Comparison of ENCODE assay signal across 8 cellular contexts in genomic region chr5:140239939-140240700, GRCh38.
A peak's percentile ranks its signal among the peaks of the same experiment; 100 is the strongest.
DNase-seq lines count a peak whose midpoint lies in the region; ATAC-seq and TF ChIP-seq lines count a peak whose summit lies in the region.

No MANE protein-coding gene starts in this region.

- ATAC-seq in Panc1 = peak; percentile 76
- ATAC-seq in HG03571 (IDR thresholded peaks at IDR 0.05; ENCODE audit: unreplicated experiment) = no peak

- H3K27ac ChIP-seq in Panc1 (ENCODE audit: low read length) = no peak overlapping the region
- H3K27ac ChIP-seq in thyroid gland = peak overlapping the region in 2 of 3 donors; percentile 84 to 87

- in situ Hi-C loops in Panc1 (cut with HindIII; ENCODE audit: low pct_unique_long_range_greater_than_20kb, low sequenced_read_pairs) = no loop called here

- peak; percentile 67 for DNase-seq in Daoy (ENCODE audit: low read depth)
- DNase-seq in HFF-Myc (ENCODE audit: extremely low read depth, low read depth) = no peak
- DNase-seq in Panc1 (ENCODE audit: low read depth, low spot score) = no peak
- peak; percentile 11 to 26 for DNase-seq in activated T-helper 1 cell treated with anti-CD3 and anti-CD28 coated beads, Interleukin-2, amount 50 U/mL, for 16 hours (ENCODE audit: low read depth in 1 of 2, low spot score in 1 of 2)
- peak; percentile 69 for DNase-seq in fibroblast of villous mesenchyme (ENCODE audit: low read depth)
- peak in 46 of 56 donors; percentile 13 to 80 (median 41) for DNase-seq in nucleus accumbens (lab: John Stamatoyannopoulos, UW)
- peak; percentile 65 to 68 for DNase-seq in thyroid gland

- intact Hi-C loops in Panc1 (cut with micrococcal nuclease; ENCODE audit: unreplicated experiment) (no loop called here), thyroid gland (cut with DNase I) (loop anchor here (5.0 to 10.0 kb wide), 3 partner anchors 75 to 455 kb away; partner anchors contain the start of genes HARS1, HARS2 and HBEGF)

- no peak overlapping the region for H3K4me3 ChIP-seq in HFF-Myc (replicated peaks; ENCODE audit: low read depth, low read length)
- no peak overlapping the region for H3K4me3 ChIP-seq in Panc1 (ENCODE audit: low read depth in 2 of 2, low read length in 2 of 2)
- no peak overlapping the region for H3K4me3 ChIP-seq in fibroblast of villous mesenchyme (ENCODE audit: low read depth, low read length)
- no peak overlapping the region for H3K4me3 ChIP-seq in thyroid gland (replicated peaks in 1 of 3)

- H3K4me1 ChIP-seq in Panc1 (ENCODE audit: control insufficient read depth, insufficient read depth, low read length) (peaks cover 23% of the 10 kb centered on the region), thyroid gland (peaks cover 47 to 55% of the 10 kb centered on the region in 2 donors)

- POLR2A ChIA-PET in Panc1 (lab: Charles Lee) = interaction anchor here (1.1 kb wide), 1 partner anchor 119 kb away, joined by 3 read pairs; no protein-coding TSS in a partner anchor

- H3K27me3 ChIP-seq in Panc1 (ENCODE audit: control insufficient read depth, insufficient read depth, low read length) = no peaks in the 10 kb centered on the region
- H3K27me3 ChIP-seq in thyroid gland = no peaks in the 10 kb centered on the region

- TF ChIP-seq CTCF in HFF-Myc (IDR thresholded peaks at IDR 0.05; ENCODE audit: low read depth, low read length, missing control alignments) = peak; percentile 76
- TF ChIP-seq CTCF in Panc1 (IDR thresholded peaks at IDR 0.05) = peak; percentile 88
- TF ChIP-seq CTCF in fibroblast of villous mesenchyme (IDR thresholded peaks at IDR 0.05; ENCODE audit: insufficient read depth, low read depth, low read length) = peak; percentile 80
- peak; percentile 16 to 76 (median 54) for TF ChIP-seq CTCF in thyroid gland (IDR thresholded peaks at IDR 0.05)

- no TSS peak for BruUV-seq in Panc1 (replicated peaks; lab: Mats Ljungman, UMichigan)

- H3K36me3 ChIP-seq in Panc1 (ENCODE audit: control insufficient read depth, insufficient read depth, low read length) = no peaks in the 10 kb centered on the region
- H3K36me3 ChIP-seq in thyroid gland = no peaks in the 10 kb centered on the region

- CTCF ChIA-PET in Panc1 (lab: Charles Lee) = interaction anchor here (0.5 to 2.3 kb wide), 13 partner anchors 9 to 642 kb away, joined by 3 to 20 read pairs (median 3); partner anchors contain the start of gene HBEGF

- H3K9me3 ChIP-seq in Panc1 (ENCODE audit: control insufficient read depth, insufficient read depth, low read depth, low read length) (no peaks in the 10 kb centered on the region), thyroid gland (no peaks in the 10 kb centered on the region)

- 30 to 43% methylated on average over 9 to 11 of the region's 11 CpGs for WGBS in thyroid gland, 2 donors

- no peak for TF ChIP-seq POLR2A in thyroid gland (IDR thresholded peaks at IDR 0.05)

Comparison
In these comparisons a context has a peak if more than half of its experiments do, and no peak if none do; other contexts are left out.
1. DNase-seq: peak in Daoy (single experiment), activated T-helper 1 cell treated with anti-CD3 and anti-CD28 coated beads, Interleukin-2, amount 50 U/mL, for 16 hours (2 of 2), fibroblast of villous mesenchyme (single experiment), nucleus accumbens (46 of 56) and thyroid gland (2 of 2); none in HFF-Myc (single experiment) and Panc1 (single experiment).
2. Peak in every context shown above with its lines, with median percentiles within 50 percentile points of each other: CTCF ChIP-seq.